Comparison of ENCODE assay signal across 8 cellular contexts in genomic region chr9:98254236-98255063, GRCh38. TPM values are rescaled to one million over a fixed set of nuclear protein-coding genes. Genes with fewer than 3 reads are reported as not detected.
DNase-seq lines count a peak whose midpoint lies in the region; ATAC-seq and TF ChIP-seq lines count a peak whose summit lies in the region.

No MANE protein-coding gene starts in this region.

- H3K9ac ChIP-seq in OCI-LY3 (ENCODE audit: low read length): no peak overlapping the region
- H3K9ac ChIP-seq in endodermal cell (ENCODE audit: extremely low read depth, low read length, poor library complexity, severe bottlenecking): peak overlapping the region; percentile 30

- H3K27ac Mint-ChIP-seq in CD4-positive, CD25-positive, alpha-beta regulatory T cell: peak overlapping the region; percentile 87 to 99 (median 94)
- H3K27ac Mint-ChIP-seq in endodermal cell (peak overlapping the region; percentile 84), neural crest cell (ENCODE audit: unreplicated experiment) (no peak overlapping the region)

- no peaks in the 10 kb centered on the region for H3K27me3 Mint-ChIP-seq in CD4-positive, CD25-positive, alpha-beta regulatory T cell
- no peaks in the 10 kb centered on the region for H3K27me3 Mint-ChIP-seq in endodermal cell (ENCODE audit: insufficient read depth)
- H3K27me3 Mint-ChIP-seq in neural crest cell (ENCODE audit: low read depth): peaks cover 45% of the 10 kb centered on the region

- H3K27me3 ChIP-seq in CD4-positive, CD25-positive, alpha-beta regulatory T cell (ENCODE audit: control insufficient read depth, insufficient read depth, low read length): no peaks in the 10 kb centered on the region
- H3K27me3 ChIP-seq in OCI-LY3 (ENCODE audit: low read depth, low read length) (peaks cover 8% of the 10 kb centered on the region; the same call in 1 of the 2 replicates), endodermal cell (ENCODE audit: control insufficient read depth, insufficient read depth, low read length, poor library complexity, severe bottlenecking) (no peaks in the 10 kb centered on the region)

- peaks cover 13% of the 10 kb centered on the region for H3K36me3 Mint-ChIP-seq in CD4-positive, CD25-positive, alpha-beta regulatory T cell
- peaks cover 18% of the 10 kb centered on the region for H3K36me3 Mint-ChIP-seq in endodermal cell (ENCODE audit: low read depth)
- H3K36me3 Mint-ChIP-seq in neural crest cell (ENCODE audit: low read depth): no peaks in the 10 kb centered on the region

- peaks cover 20 to 55% (median 34%) of the 10 kb centered on the region in 4 donors for H3K4me1 Mint-ChIP-seq in CD4-positive, CD25-positive, alpha-beta regulatory T cell
- H3K4me1 Mint-ChIP-seq in endodermal cell (peaks cover 48% of the 10 kb centered on the region), neural crest cell (peaks cover 11% of the 10 kb centered on the region)

- H3K9me3 ChIP-seq in CD4-positive, CD25-positive, alpha-beta regulatory T cell (ENCODE audit: control insufficient read depth in 2 of 2, low read length in 2 of 2): no peaks in the 10 kb centered on the region
- H3K9me3 ChIP-seq in OCI-LY3 (ENCODE audit: insufficient read depth, low read length) (no peaks in the 10 kb centered on the region), endodermal cell (ENCODE audit: control insufficient read depth, low read length) (no peaks in the 10 kb centered on the region)

- no peak for ATAC-seq in CD4-positive, CD25-positive, alpha-beta regulatory T cell (ENCODE audit: low read depth in 2 of 2)
- no peak for ATAC-seq in GM18870 (IDR thresholded peaks at IDR 0.05; ENCODE audit: unreplicated experiment)

- peaks cover 0 to 2% (median 0%) of the 10 kb centered on the region in 7 donors for H3K9me3 Mint-ChIP-seq in CD4-positive, CD25-positive, alpha-beta regulatory T cell
- H3K9me3 Mint-ChIP-seq in endodermal cell (no peaks in the 10 kb centered on the region), neural crest cell (no peaks in the 10 kb centered on the region)

- TF ChIP-seq CTCF in OCI-LY3 (IDR thresholded peaks at IDR 0.05; ENCODE audit: low read depth, low read length) (no peak), endodermal cell (conservative IDR thresholded peaks at IDR 0.05) (no peak), neural crest cell (conservative IDR thresholded peaks at IDR 0.05) (no peak)

- no peak overlapping the region for H3K27ac ChIP-seq in CD4-positive, CD25-positive, alpha-beta regulatory T cell (ENCODE audit: insufficient read depth, low read length, poor library complexity, severe bottlenecking)
- H3K27ac ChIP-seq in OCI-LY3 (ENCODE audit: low read length) (no peak overlapping the region), endodermal cell (ENCODE audit: low read depth, low read length) (no peak overlapping the region)

- 51 to 54% methylated on average over 6 of the region's 6 CpGs for WGBS in endodermal cell (ENCODE audit: insufficient coverage in 1 of 2, insufficient read length in 1 of 2), 2 experiments

- H2AFZ ChIP-seq in OCI-LY3 (ENCODE audit: low read depth, low read length): 0 out of 2 replicates have a peak overlapping the region, but pooled peaks have one; percentile 97

- no peak for DNase-seq in CD4-positive, CD25-positive, alpha-beta regulatory T cell
- DNase-seq in endodermal cell (peak; percentile 27), neural crest cell (ENCODE audit: low read depth, low spot score) (no peak), NCI-H524 (lab: John Stamatoyannopoulos, UW) (no peak), mucosa of gallbladder (ENCODE audit: low spot score) (no peak), EL (no peak)

- H3K4me2 ChIP-seq in OCI-LY3 (ENCODE audit: low read length): peak overlapping the region; percentile 86

- H3K4me3 Mint-ChIP-seq in CD4-positive, CD25-positive, alpha-beta regulatory T cell: peak overlapping the region; percentile 93 to 100 (median 95)
- H3K4me3 Mint-ChIP-seq in endodermal cell (peak overlapping the region; percentile 86), neural crest cell (peak overlapping the region; percentile 88)

- no peaks in the 10 kb centered on the region for H4K20me1 ChIP-seq in OCI-LY3 (ENCODE audit: insufficient read depth, low read length)

- peaks cover 32% of the 10 kb centered on the region for H3K4me1 ChIP-seq in CD4-positive, CD25-positive, alpha-beta regulatory T cell (ENCODE audit: control insufficient read depth, insufficient read depth, low read length, poor library complexity, severe bottlenecking)
- H3K4me1 ChIP-seq in OCI-LY3 (ENCODE audit: low read length): peaks cover 4% of the 10 kb centered on the region
- peaks cover 4% of the 10 kb centered on the region for H3K4me1 ChIP-seq in endodermal cell (ENCODE audit: control insufficient read depth, insufficient read depth, low read length)

- H3K4me3 ChIP-seq in CD4-positive, CD25-positive, alpha-beta regulatory T cell (ENCODE audit: low read depth, low read length): peak overlapping the region; percentile 88
- peak overlapping the region; percentile 89 for H3K4me3 ChIP-seq in OCI-LY3 (ENCODE audit: low read length)
- peak overlapping the region; percentile 84 for H3K4me3 ChIP-seq in endodermal cell (ENCODE audit: low read length)

- no peaks in the 10 kb centered on the region for H3K79me2 ChIP-seq in OCI-LY3 (ENCODE audit: low read length)

- peaks cover 8% of the 10 kb centered on the region for H3K36me3 ChIP-seq in CD4-positive, CD25-positive, alpha-beta regulatory T cell (ENCODE audit: control insufficient read depth, insufficient read depth, low read length)
- no peaks in the 10 kb centered on the region for H3K36me3 ChIP-seq in OCI-LY3 (replicated peaks; ENCODE audit: low read depth, low read length)
- peaks cover 22% of the 10 kb centered on the region for H3K36me3 ChIP-seq in endodermal cell (ENCODE audit: control insufficient read depth, insufficient read depth, low read length)

RNA-seq across cellular contexts. Expression of gene TBC1D2, which starts 1.0 kb away (rescaled TPM):
- total RNA-seq in CD4-positive, CD25-positive, alpha-beta regulatory T cell: 11.5 TPM
- polyA plus RNA-seq in CD4-positive, CD25-positive, alpha-beta regulatory T cell: 10 to 100 TPM in 2 of 4 donors, 1 to 10 TPM in 2; 8.2 to 10.4 (median 9.7) TPM
- total RNA-seq in endodermal cell (10 to 100 TPM in 1 of 2 donors, 1 to 10 TPM in 1; 8.1 to 10.4 TPM), neural crest cell (2.2 and 2.4 TPM in 2 replicates), mucosa of gallbladder (16.7 TPM)
- polyA plus RNA-seq in endodermal cell (2013, experiment 1 of 2): 2.2 TPM
- polyA plus RNA-seq in endodermal cell (2013, experiment 2 of 2): 2.4 TPM
